1 cellular context compared by ENCODE assay signal in the genomic region with DNA sequence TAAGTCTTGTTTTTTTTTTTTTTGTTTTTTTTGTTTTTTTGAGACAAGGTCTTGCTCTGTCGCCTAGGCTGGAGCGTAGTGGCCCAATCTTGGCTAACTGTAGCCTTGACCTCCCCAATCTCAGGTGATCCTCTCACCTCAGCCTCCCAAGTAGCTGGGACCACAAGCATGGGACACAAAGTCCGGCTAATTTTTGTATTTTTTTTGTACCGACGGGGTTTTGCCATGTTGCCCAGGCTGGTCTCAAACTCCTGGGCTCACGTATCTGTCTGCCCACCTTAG.
TF ChIP-seq lines count a peak whose summit lies in the region.

No MANE protein-coding gene starts in this region.

TF ChIP-seq in GM23338, 12 proteins besides CTCF, POLR2A, EP300 and RAD21 (continued from another document):
- TF ChIP-seq, protein P1, sequence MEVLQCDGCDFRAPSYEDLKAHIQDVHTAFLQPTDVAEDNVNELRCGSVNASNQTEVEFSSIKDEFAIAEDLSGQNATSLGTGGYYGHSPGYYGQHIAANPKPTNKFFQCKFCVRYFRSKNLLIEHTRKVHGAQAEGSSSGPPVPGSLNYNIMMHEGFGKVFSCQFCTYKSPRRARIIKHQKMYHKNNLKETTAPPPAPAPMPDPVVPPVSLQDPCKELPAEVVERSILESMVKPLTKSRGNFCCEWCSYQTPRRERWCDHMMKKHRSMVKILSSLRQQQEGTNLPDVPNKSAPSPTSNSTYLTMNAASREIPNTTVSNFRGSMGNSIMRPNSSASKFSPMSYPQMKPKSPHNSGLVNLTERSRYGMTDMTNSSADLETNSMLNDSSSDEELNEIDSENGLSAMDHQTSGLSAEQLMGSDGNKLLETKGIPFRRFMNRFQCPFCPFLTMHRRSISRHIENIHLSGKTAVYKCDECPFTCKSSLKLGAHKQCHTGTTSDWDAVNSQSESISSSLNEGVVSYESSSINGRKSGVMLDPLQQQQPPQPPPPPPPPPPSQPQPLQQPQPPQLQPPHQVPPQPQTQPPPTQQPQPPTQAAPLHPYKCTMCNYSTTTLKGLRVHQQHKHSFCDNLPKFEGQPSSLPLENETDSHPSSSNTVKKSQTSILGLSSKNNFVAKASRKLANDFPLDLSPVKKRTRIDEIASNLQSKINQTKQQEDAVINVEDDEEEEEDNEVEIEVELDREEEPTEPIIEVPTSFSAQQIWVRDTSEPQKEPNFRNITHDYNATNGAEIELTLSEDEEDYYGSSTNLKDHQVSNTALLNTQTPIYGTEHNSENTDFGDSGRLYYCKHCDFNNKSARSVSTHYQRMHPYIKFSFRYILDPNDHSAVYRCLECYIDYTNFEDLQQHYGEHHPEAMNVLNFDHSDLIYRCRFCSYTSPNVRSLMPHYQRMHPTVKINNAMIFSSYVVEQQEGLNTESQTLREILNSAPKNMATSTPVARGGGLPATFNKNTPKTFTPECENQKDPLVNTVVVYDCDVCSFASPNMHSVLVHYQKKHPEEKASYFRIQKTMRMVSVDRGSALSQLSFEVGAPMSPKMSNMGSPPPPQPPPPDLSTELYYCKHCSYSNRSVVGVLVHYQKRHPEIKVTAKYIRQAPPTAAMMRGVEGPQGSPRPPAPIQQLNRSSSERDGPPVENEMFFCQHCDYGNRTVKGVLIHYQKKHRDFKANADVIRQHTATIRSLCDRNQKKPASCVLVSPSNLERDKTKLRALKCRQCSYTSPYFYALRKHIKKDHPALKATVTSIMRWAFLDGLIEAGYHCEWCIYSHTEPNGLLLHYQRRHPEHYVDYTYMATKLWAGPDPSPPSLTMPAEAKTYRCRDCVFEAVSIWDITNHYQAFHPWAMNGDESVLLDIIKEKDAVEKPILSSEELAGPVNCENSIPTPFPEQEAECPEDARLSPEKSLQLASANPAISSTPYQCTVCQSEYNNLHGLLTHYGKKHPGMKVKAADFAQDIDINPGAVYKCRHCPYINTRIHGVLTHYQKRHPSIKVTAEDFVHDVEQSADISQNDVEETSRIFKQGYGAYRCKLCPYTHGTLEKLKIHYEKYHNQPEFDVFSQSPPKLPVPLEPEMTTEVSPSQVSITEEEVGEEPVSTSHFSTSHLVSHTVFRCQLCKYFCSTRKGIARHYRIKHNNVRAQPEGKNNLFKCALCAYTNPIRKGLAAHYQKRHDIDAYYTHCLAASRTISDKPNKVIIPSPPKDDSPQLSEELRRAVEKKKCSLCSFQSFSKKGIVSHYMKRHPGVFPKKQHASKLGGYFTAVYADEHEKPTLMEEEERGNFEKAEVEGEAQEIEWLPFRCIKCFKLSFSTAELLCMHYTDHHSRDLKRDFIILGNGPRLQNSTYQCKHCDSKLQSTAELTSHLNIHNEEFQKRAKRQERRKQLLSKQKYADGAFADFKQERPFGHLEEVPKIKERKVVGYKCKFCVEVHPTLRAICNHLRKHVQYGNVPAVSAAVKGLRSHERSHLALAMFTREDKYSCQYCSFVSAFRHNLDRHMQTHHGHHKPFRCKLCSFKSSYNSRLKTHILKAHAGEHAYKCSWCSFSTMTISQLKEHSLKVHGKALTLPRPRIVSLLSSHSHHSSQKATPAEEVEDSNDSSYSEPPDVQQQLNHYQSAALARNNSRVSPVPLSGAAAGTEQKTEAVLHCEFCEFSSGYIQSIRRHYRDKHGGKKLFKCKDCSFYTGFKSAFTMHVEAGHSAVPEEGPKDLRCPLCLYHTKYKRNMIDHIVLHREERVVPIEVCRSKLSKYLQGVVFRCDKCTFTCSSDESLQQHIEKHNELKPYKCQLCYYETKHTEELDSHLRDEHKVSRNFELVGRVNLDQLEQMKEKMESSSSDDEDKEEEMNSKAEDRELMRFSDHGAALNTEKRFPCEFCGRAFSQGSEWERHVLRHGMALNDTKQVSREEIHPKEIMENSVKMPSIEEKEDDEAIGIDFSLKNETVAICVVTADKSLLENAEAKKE (CRISPR knock-in tag; IDR thresholded peaks at IDR 0.05): no peak
- TF ChIP-seq, protein P2, sequence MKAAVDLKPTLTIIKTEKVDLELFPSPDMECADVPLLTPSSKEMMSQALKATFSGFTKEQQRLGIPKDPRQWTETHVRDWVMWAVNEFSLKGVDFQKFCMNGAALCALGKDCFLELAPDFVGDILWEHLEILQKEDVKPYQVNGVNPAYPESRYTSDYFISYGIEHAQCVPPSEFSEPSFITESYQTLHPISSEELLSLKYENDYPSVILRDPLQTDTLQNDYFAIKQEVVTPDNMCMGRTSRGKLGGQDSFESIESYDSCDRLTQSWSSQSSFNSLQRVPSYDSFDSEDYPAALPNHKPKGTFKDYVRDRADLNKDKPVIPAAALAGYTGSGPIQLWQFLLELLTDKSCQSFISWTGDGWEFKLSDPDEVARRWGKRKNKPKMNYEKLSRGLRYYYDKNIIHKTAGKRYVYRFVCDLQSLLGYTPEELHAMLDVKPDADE (IDR thresholded peaks at IDR 0.05): no peak
- TF ChIP-seq JUNB (IDR thresholded peaks at IDR 0.05; ENCODE audit: unreplicated experiment) (no peak), NANOG (IDR thresholded peaks at IDR 0.05; ENCODE audit: borderline replicate concordance) (no peak), CREB1 (CRISPR knock-in tag; IDR thresholded peaks at IDR 0.05; ENCODE audit: low read depth) (no peak), ZNF114 (CRISPR knock-in tag; IDR thresholded peaks at IDR 0.05) (no peak), EZH2 (IDR thresholded peaks at IDR 0.05; ENCODE audit: low read depth, unreplicated experiment) (no peak), EZH2phosphoT487 (IDR thresholded peaks at IDR 0.05; ENCODE audit: unreplicated experiment) (no peak), STAT1 (IDR thresholded peaks at IDR 0.05; ENCODE audit: unreplicated experiment) (no peak)
- TF ChIP-seq, protein P3, sequence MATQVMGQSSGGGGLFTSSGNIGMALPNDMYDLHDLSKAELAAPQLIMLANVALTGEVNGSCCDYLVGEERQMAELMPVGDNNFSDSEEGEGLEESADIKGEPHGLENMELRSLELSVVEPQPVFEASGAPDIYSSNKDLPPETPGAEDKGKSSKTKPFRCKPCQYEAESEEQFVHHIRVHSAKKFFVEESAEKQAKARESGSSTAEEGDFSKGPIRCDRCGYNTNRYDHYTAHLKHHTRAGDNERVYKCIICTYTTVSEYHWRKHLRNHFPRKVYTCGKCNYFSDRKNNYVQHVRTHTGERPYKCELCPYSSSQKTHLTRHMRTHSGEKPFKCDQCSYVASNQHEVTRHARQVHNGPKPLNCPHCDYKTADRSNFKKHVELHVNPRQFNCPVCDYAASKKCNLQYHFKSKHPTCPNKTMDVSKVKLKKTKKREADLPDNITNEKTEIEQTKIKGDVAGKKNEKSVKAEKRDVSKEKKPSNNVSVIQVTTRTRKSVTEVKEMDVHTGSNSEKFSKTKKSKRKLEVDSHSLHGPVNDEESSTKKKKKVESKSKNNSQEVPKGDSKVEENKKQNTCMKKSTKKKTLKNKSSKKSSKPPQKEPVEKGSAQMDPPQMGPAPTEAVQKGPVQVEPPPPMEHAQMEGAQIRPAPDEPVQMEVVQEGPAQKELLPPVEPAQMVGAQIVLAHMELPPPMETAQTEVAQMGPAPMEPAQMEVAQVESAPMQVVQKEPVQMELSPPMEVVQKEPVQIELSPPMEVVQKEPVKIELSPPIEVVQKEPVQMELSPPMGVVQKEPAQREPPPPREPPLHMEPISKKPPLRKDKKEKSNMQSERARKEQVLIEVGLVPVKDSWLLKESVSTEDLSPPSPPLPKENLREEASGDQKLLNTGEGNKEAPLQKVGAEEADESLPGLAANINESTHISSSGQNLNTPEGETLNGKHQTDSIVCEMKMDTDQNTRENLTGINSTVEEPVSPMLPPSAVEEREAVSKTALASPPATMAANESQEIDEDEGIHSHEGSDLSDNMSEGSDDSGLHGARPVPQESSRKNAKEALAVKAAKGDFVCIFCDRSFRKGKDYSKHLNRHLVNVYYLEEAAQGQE (IDR thresholded peaks at IDR 0.05; ENCODE audit: unreplicated experiment): no peak
TF ChIP-seq in GM23338: peak in this region for 0.
